Comparison of ENCODE assay signal across 1 cellular context in the genomic region with DNA sequence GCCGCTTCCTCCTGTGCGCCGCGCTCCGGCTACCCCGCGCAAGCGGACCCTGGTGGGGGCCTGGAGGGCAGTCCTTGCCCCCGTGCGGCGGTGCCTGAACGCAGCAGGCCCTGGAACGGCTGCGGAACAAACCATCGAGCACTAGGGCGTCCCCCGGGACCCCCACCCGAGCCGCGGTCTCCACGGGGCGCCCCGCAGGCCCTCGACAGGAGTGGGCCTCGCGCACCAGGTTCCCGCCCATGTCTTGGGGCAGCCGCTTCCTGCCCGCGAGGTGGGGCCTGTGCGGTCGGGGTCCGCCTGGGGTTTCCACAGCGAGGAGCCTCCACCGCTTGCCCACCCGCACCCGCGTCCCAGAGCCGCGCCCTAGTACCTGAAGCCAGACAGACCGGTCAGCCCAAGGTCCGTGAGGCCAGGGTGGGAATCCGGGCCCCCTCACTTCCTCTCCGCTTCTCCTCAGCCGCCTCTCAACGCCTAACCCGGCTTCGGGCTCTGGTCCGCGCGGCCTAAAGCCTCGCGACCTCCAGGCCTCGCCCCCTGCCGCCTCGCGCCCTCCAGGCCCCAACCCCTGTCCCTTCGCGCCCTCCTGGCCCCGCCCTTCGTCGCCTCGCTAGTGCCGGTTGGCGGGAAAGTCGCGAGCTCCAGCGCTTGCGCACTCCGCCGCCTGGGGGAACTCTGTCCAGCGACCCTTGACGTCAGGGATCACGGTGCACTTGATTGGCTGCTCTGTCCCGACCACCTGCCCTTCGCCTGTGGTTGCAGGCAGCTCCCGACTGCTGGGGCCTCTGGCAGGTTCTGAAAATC.
TF ChIP-seq lines count a peak whose summit lies in the region.

No MANE protein-coding gene starts in this region.

TF ChIP-seq in WTC11, 78 proteins besides CTCF, POLR2A, EP300 and RAD21 (continued from another document and continues in another):
- TF ChIP-seq, protein P1, sequence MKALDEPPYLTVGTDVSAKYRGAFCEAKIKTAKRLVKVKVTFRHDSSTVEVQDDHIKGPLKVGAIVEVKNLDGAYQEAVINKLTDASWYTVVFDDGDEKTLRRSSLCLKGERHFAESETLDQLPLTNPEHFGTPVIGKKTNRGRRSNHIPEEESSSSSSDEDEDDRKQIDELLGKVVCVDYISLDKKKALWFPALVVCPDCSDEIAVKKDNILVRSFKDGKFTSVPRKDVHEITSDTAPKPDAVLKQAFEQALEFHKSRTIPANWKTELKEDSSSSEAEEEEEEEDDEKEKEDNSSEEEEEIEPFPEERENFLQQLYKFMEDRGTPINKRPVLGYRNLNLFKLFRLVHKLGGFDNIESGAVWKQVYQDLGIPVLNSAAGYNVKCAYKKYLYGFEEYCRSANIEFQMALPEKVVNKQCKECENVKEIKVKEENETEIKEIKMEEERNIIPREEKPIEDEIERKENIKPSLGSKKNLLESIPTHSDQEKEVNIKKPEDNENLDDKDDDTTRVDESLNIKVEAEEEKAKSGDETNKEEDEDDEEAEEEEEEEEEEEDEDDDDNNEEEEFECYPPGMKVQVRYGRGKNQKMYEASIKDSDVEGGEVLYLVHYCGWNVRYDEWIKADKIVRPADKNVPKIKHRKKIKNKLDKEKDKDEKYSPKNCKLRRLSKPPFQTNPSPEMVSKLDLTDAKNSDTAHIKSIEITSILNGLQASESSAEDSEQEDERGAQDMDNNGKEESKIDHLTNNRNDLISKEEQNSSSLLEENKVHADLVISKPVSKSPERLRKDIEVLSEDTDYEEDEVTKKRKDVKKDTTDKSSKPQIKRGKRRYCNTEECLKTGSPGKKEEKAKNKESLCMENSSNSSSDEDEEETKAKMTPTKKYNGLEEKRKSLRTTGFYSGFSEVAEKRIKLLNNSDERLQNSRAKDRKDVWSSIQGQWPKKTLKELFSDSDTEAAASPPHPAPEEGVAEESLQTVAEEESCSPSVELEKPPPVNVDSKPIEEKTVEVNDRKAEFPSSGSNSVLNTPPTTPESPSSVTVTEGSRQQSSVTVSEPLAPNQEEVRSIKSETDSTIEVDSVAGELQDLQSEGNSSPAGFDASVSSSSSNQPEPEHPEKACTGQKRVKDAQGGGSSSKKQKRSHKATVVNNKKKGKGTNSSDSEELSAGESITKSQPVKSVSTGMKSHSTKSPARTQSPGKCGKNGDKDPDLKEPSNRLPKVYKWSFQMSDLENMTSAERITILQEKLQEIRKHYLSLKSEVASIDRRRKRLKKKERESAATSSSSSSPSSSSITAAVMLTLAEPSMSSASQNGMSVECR (CRISPR knock-in tag; IDR thresholded peaks at IDR 0.05; ENCODE audit: borderline replicate concordance): peak; percentile 40; the same call in 1 of the 2 replicates
- peak; percentile 16; the same call in 1 of the 2 replicates for TF ChIP-seq FOXP1 (CRISPR knock-in tag; IDR thresholded peaks at IDR 0.05; ENCODE audit: borderline replicate concordance)
- TF ChIP-seq, protein P2, sequence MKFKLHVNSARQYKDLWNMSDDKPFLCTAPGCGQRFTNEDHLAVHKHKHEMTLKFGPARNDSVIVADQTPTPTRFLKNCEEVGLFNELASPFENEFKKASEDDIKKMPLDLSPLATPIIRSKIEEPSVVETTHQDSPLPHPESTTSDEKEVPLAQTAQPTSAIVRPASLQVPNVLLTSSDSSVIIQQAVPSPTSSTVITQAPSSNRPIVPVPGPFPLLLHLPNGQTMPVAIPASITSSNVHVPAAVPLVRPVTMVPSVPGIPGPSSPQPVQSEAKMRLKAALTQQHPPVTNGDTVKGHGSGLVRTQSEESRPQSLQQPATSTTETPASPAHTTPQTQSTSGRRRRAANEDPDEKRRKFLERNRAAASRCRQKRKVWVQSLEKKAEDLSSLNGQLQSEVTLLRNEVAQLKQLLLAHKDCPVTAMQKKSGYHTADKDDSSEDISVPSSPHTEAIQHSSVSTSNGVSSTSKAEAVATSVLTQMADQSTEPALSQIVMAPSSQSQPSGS (CRISPR knock-in tag; IDR thresholded peaks at IDR 0.05; ENCODE audit: borderline replicate concordance, low read depth): no peak
- no peak for TF ChIP-seq RELA (CRISPR knock-in tag; IDR thresholded peaks at IDR 0.05; ENCODE audit: borderline replicate concordance)
- no peak for TF ChIP-seq ZNF423 (CRISPR knock-in tag; IDR thresholded peaks at IDR 0.05)
- TF ChIP-seq GABPB1 (CRISPR knock-in tag; IDR thresholded peaks at IDR 0.05): no peak
- TF ChIP-seq KAT7 (CRISPR knock-in tag; IDR thresholded peaks at IDR 0.05; ENCODE audit: borderline replicate concordance): no peak
- TF ChIP-seq, protein P3, sequence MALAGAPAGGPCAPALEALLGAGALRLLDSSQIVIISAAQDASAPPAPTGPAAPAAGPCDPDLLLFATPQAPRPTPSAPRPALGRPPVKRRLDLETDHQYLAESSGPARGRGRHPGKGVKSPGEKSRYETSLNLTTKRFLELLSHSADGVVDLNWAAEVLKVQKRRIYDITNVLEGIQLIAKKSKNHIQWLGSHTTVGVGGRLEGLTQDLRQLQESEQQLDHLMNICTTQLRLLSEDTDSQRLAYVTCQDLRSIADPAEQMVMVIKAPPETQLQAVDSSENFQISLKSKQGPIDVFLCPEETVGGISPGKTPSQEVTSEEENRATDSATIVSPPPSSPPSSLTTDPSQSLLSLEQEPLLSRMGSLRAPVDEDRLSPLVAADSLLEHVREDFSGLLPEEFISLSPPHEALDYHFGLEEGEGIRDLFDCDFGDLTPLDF (CRISPR knock-in tag; IDR thresholded peaks at IDR 0.05): no peak
- no peak for TF ChIP-seq GRHL2 (CRISPR knock-in tag; IDR thresholded peaks at IDR 0.05; ENCODE audit: insufficient replicate concordance, severe bottlenecking)
- TF ChIP-seq NFATC4 (CRISPR knock-in tag; IDR thresholded peaks at IDR 0.05): no peak
- TF ChIP-seq NFYB (CRISPR knock-in tag; conservative IDR thresholded peaks at IDR 0.05; ENCODE audit: low read depth): peak; percentile 40
- TF ChIP-seq SOX15 (CRISPR knock-in tag; IDR thresholded peaks at IDR 0.05): no peak
- TF ChIP-seq, protein P4, sequence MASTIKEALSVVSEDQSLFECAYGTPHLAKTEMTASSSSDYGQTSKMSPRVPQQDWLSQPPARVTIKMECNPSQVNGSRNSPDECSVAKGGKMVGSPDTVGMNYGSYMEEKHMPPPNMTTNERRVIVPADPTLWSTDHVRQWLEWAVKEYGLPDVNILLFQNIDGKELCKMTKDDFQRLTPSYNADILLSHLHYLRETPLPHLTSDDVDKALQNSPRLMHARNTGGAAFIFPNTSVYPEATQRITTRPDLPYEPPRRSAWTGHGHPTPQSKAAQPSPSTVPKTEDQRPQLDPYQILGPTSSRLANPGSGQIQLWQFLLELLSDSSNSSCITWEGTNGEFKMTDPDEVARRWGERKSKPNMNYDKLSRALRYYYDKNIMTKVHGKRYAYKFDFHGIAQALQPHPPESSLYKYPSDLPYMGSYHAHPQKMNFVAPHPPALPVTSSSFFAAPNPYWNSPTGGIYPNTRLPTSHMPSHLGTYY (CRISPR knock-in tag; IDR thresholded peaks at IDR 0.05): no peak
- TF ChIP-seq, protein P5, sequence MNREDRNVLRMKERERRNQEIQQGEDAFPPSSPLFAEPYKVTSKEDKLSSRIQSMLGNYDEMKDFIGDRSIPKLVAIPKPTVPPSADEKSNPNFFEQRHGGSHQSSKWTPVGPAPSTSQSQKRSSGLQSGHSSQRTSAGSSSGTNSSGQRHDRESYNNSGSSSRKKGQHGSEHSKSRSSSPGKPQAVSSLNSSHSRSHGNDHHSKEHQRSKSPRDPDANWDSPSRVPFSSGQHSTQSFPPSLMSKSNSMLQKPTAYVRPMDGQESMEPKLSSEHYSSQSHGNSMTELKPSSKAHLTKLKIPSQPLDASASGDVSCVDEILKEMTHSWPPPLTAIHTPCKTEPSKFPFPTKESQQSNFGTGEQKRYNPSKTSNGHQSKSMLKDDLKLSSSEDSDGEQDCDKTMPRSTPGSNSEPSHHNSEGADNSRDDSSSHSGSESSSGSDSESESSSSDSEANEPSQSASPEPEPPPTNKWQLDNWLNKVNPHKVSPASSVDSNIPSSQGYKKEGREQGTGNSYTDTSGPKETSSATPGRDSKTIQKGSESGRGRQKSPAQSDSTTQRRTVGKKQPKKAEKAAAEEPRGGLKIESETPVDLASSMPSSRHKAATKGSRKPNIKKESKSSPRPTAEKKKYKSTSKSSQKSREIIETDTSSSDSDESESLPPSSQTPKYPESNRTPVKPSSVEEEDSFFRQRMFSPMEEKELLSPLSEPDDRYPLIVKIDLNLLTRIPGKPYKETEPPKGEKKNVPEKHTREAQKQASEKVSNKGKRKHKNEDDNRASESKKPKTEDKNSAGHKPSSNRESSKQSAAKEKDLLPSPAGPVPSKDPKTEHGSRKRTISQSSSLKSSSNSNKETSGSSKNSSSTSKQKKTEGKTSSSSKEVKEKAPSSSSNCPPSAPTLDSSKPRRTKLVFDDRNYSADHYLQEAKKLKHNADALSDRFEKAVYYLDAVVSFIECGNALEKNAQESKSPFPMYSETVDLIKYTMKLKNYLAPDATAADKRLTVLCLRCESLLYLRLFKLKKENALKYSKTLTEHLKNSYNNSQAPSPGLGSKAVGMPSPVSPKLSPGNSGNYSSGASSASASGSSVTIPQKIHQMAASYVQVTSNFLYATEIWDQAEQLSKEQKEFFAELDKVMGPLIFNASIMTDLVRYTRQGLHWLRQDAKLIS (CRISPR knock-in tag; IDR thresholded peaks at IDR 0.05; ENCODE audit: borderline replicate concordance): no peak
- TF ChIP-seq, protein P6, sequence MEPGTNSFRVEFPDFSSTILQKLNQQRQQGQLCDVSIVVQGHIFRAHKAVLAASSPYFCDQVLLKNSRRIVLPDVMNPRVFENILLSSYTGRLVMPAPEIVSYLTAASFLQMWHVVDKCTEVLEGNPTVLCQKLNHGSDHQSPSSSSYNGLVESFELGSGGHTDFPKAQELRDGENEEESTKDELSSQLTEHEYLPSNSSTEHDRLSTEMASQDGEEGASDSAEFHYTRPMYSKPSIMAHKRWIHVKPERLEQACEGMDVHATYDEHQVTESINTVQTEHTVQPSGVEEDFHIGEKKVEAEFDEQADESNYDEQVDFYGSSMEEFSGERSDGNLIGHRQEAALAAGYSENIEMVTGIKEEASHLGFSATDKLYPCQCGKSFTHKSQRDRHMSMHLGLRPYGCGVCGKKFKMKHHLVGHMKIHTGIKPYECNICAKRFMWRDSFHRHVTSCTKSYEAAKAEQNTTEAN (CRISPR knock-in tag; IDR thresholded peaks at IDR 0.05): no peak
- TF ChIP-seq, protein P7, sequence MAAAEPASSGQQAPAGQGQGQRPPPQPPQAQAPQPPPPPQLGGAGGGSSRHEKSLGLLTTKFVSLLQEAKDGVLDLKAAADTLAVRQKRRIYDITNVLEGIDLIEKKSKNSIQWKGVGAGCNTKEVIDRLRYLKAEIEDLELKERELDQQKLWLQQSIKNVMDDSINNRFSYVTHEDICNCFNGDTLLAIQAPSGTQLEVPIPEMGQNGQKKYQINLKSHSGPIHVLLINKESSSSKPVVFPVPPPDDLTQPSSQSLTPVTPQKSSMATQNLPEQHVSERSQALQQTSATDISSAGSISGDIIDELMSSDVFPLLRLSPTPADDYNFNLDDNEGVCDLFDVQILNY (CRISPR knock-in tag; IDR thresholded peaks at IDR 0.05): no peak
- TF ChIP-seq, protein P8, sequence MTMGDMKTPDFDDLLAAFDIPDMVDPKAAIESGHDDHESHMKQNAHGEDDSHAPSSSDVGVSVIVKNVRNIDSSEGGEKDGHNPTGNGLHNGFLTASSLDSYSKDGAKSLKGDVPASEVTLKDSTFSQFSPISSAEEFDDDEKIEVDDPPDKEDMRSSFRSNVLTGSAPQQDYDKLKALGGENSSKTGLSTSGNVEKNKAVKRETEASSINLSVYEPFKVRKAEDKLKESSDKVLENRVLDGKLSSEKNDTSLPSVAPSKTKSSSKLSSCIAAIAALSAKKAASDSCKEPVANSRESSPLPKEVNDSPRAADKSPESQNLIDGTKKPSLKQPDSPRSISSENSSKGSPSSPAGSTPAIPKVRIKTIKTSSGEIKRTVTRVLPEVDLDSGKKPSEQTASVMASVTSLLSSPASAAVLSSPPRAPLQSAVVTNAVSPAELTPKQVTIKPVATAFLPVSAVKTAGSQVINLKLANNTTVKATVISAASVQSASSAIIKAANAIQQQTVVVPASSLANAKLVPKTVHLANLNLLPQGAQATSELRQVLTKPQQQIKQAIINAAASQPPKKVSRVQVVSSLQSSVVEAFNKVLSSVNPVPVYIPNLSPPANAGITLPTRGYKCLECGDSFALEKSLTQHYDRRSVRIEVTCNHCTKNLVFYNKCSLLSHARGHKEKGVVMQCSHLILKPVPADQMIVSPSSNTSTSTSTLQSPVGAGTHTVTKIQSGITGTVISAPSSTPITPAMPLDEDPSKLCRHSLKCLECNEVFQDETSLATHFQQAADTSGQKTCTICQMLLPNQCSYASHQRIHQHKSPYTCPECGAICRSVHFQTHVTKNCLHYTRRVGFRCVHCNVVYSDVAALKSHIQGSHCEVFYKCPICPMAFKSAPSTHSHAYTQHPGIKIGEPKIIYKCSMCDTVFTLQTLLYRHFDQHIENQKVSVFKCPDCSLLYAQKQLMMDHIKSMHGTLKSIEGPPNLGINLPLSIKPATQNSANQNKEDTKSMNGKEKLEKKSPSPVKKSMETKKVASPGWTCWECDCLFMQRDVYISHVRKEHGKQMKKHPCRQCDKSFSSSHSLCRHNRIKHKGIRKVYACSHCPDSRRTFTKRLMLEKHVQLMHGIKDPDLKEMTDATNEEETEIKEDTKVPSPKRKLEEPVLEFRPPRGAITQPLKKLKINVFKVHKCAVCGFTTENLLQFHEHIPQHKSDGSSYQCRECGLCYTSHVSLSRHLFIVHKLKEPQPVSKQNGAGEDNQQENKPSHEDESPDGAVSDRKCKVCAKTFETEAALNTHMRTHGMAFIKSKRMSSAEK (CRISPR knock-in tag; IDR thresholded peaks at IDR 0.05; ENCODE audit: borderline replicate concordance): no peak
- TF ChIP-seq NFE2L1 (CRISPR knock-in tag; IDR thresholded peaks at IDR 0.05): peak; percentile 88; the same call in 1 of the 2 replicates
- no peak for TF ChIP-seq SP1 (CRISPR knock-in tag; conservative IDR thresholded peaks at IDR 0.05)
- TF ChIP-seq ZNF396 (CRISPR knock-in tag; IDR thresholded peaks at IDR 0.05; ENCODE audit: borderline replicate concordance): no peak
- no peak for TF ChIP-seq TCF7 (CRISPR knock-in tag; IDR thresholded peaks at IDR 0.05; ENCODE audit: low read depth)
- TF ChIP-seq RORB (CRISPR knock-in tag; IDR thresholded peaks at IDR 0.05): no peak
- TF ChIP-seq ELF4 (CRISPR knock-in tag; IDR thresholded peaks at IDR 0.05; ENCODE audit: low read depth): no peak
- TF ChIP-seq, protein P9, sequence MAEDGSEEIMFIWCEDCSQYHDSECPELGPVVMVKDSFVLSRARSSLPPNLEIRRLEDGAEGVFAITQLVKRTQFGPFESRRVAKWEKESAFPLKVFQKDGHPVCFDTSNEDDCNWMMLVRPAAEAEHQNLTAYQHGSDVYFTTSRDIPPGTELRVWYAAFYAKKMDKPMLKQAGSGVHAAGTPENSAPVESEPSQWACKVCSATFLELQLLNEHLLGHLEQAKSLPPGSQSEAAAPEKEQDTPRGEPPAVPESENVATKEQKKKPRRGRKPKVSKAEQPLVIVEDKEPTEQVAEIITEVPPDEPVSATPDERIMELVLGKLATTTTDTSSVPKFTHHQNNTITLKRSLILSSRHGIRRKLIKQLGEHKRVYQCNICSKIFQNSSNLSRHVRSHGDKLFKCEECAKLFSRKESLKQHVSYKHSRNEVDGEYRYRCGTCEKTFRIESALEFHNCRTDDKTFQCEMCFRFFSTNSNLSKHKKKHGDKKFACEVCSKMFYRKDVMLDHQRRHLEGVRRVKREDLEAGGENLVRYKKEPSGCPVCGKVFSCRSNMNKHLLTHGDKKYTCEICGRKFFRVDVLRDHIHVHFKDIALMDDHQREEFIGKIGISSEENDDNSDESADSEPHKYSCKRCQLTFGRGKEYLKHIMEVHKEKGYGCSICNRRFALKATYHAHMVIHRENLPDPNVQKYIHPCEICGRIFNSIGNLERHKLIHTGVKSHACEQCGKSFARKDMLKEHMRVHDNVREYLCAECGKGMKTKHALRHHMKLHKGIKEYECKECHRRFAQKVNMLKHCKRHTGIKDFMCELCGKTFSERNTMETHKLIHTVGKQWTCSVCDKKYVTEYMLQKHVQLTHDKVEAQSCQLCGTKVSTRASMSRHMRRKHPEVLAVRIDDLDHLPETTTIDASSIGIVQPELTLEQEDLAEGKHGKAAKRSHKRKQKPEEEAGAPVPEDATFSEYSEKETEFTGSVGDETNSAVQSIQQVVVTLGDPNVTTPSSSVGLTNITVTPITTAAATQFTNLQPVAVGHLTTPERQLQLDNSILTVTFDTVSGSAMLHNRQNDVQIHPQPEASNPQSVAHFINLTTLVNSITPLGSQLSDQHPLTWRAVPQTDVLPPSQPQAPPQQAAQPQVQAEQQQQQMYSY (CRISPR knock-in tag; IDR thresholded peaks at IDR 0.05): no peak
